Comparison of ENCODE assay signal across 2 cellular contexts in genomic region chr11:121416909-121417567, GRCh38.
TF ChIP-seq lines count a peak whose summit lies in the region.

No MANE protein-coding gene starts in this region.

TF ChIP-seq in K562, 482 proteins besides CTCF, POLR2A, EP300 and RAD21:
- TF ChIP-seq ZNF444 (CRISPR knock-in tag; IDR thresholded peaks at IDR 0.05) (no peak), SMARCE1 (IDR thresholded peaks at IDR 0.05) (no peak), BHLHE40 (IDR thresholded peaks at IDR 0.05; ENCODE audit: low read length) (peak; percentile 62; the same call in 1 of the 2 replicates), MTA3 (IDR thresholded peaks at IDR 0.05; ENCODE audit: borderline replicate concordance) (no peak)

TF ChIP-seq in HepG2, 621 proteins besides CTCF, POLR2A, EP300 and RAD21:
- TF ChIP-seq REL (CRISPR knock-in tag; conservative IDR thresholded peaks at IDR 0.05) (no peak), TARDBP (CRISPR knock-in tag; IDR thresholded peaks at IDR 0.05) (no peak), IKZF4 (CRISPR knock-in tag; IDR thresholded peaks at IDR 0.05; ENCODE audit: borderline replicate concordance, low read depth, not compliant biosample characterization) (no peak), MZF1 (CRISPR knock-in tag; IDR thresholded peaks at IDR 0.05; ENCODE audit: borderline replicate concordance) (no peak), ZNF296 (CRISPR knock-in tag; conservative IDR thresholded peaks at IDR 0.05) (no peak), SIN3A (IDR thresholded peaks at IDR 0.05; ENCODE audit: borderline replicate concordance, low read depth, low read length) (no peak), FOXM1 (CRISPR knock-in tag; IDR thresholded peaks at IDR 0.05) (no peak), NRL (CRISPR knock-in tag; IDR thresholded peaks at IDR 0.05; ENCODE audit: borderline replicate concordance) (no peak), ZNF3 (CRISPR knock-in tag; IDR thresholded peaks at IDR 0.05) (no peak), ZNF737 (CRISPR knock-in tag; IDR thresholded peaks at IDR 0.05; ENCODE audit: borderline replicate concordance) (no peak), ZBTB1 (CRISPR knock-in tag; IDR thresholded peaks at IDR 0.05; ENCODE audit: borderline replicate concordance) (no peak), HOXA3 (CRISPR knock-in tag; IDR thresholded peaks at IDR 0.05) (no peak), RXRA (CRISPR knock-in tag; IDR thresholded peaks at IDR 0.05) (no peak), ZBTB3 (CRISPR knock-in tag; IDR thresholded peaks at IDR 0.05; ENCODE audit: borderline replicate concordance, low read depth) (no peak), ZFYVE20 (CRISPR knock-in tag; IDR thresholded peaks at IDR 0.05; ENCODE audit: borderline replicate concordance, low read depth) (no peak), MLX (CRISPR knock-in tag; IDR thresholded peaks at IDR 0.05) (no peak), GATAD2A (CRISPR knock-in tag; IDR thresholded peaks at IDR 0.05) (no peak), MLXIP (CRISPR knock-in tag; IDR thresholded peaks at IDR 0.05; ENCODE audit: borderline replicate concordance) (no peak), ZNF567 (CRISPR knock-in tag; IDR thresholded peaks at IDR 0.05; ENCODE audit: borderline replicate concordance) (no peak), ADNP (CRISPR knock-in tag; IDR thresholded peaks at IDR 0.05) (no peak)
